Comparison of ENCODE assay signal across 1 cellular context in the genomic region with DNA sequence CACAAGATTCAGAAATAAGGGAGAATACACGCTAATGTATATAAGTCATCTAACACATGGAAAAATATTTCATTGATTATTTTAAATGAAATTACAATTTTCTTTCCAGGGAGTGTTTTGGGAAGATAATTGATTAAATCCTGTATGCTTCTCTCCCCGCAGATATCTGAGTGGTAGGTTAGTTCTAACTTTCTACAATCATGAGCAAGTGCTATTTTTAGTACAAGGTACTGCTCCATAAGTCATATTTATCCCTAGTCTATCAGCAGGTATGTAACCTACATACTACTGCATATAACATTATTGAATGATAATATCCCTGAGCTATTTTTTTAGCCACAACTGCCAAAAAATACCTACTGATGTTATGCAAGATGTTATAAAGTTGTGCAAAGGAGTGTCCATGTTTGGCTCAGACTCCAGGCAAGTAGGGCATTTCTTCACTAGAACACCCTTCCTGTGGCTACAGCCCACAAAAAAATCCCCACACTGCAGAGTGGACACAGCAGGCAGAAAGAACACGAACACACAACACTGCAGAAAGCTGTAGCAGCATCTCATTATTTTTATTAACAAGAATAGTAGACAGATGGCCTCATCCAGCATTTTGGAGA.
TF ChIP-seq lines count a peak whose summit lies in the region.

No MANE protein-coding gene starts in this region.

TF ChIP-seq in HepG2, 621 proteins besides CTCF, POLR2A, EP300 and RAD21 (continued from another document):
- TF ChIP-seq, protein P1, sequence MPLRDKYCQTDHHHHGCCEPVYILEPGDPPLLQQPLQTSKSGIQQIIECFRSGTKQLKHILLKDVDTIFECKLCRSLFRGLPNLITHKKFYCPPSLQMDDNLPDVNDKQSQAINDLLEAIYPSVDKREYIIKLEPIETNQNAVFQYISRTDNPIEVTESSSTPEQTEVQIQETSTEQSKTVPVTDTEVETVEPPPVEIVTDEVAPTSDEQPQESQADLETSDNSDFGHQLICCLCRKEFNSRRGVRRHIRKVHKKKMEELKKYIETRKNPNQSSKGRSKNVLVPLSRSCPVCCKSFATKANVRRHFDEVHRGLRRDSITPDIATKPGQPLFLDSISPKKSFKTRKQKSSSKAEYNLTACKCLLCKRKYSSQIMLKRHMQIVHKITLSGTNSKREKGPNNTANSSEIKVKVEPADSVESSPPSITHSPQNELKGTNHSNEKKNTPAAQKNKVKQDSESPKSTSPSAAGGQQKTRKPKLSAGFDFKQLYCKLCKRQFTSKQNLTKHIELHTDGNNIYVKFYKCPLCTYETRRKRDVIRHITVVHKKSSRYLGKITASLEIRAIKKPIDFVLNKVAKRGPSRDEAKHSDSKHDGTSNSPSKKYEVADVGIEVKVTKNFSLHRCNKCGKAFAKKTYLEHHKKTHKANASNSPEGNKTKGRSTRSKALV (CRISPR knock-in tag; IDR thresholded peaks at IDR 0.05), result 0 out of 2 replicates have a peak, but pooled peaks have one; percentile 1
- peak; percentile 58; the same call in 1 of the 2 replicates for TF ChIP-seq CEBPB (IDR thresholded peaks at IDR 0.05; ENCODE audit: borderline replicate concordance, low read depth, low read length)
- no peak for TF ChIP-seq NFKBIZ (CRISPR knock-in tag; IDR thresholded peaks at IDR 0.05)
- TF ChIP-seq TEAD2 (CRISPR knock-in tag; IDR thresholded peaks at IDR 0.05), result 0 out of 2 replicates have a peak, but pooled peaks have one; percentile 27
- no peak for TF ChIP-seq MEIS1 (CRISPR knock-in tag; IDR thresholded peaks at IDR 0.05; ENCODE audit: borderline replicate concordance)
- no peak for TF ChIP-seq ZNF496 (CRISPR knock-in tag; IDR thresholded peaks at IDR 0.05; ENCODE audit: insufficient replicate concordance)
- no peak for TF ChIP-seq NONO (IDR thresholded peaks at IDR 0.05)
- TF ChIP-seq NONO (CRISPR knock-in tag; conservative IDR thresholded peaks at IDR 0.05), result 0 out of 2 replicates have a peak, but pooled peaks have one; percentile 4
- no peak for TF ChIP-seq DPF2 (CRISPR knock-in tag; IDR thresholded peaks at IDR 0.05; ENCODE audit: borderline replicate concordance, low read depth)
- TF ChIP-seq GATA4 (IDR thresholded peaks at IDR 0.05; ENCODE audit: borderline replicate concordance, low read depth), result no peak
- TF ChIP-seq, protein P2, sequence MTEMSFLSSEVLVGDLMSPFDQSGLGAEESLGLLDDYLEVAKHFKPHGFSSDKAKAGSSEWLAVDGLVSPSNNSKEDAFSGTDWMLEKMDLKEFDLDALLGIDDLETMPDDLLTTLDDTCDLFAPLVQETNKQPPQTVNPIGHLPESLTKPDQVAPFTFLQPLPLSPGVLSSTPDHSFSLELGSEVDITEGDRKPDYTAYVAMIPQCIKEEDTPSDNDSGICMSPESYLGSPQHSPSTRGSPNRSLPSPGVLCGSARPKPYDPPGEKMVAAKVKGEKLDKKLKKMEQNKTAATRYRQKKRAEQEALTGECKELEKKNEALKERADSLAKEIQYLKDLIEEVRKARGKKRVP (CRISPR knock-in tag; IDR thresholded peaks at IDR 0.05), result 0 out of 4 replicates have a peak, but pooled peaks of 1 of the 2 experiments have one; percentile 16
- TF ChIP-seq ZNF749 (CRISPR knock-in tag; IDR thresholded peaks at IDR 0.05; ENCODE audit: borderline replicate concordance), result no peak
- TF ChIP-seq KLF12 (CRISPR knock-in tag; IDR thresholded peaks at IDR 0.05; ENCODE audit: borderline replicate concordance), result no peak
- TF ChIP-seq, protein P3, sequence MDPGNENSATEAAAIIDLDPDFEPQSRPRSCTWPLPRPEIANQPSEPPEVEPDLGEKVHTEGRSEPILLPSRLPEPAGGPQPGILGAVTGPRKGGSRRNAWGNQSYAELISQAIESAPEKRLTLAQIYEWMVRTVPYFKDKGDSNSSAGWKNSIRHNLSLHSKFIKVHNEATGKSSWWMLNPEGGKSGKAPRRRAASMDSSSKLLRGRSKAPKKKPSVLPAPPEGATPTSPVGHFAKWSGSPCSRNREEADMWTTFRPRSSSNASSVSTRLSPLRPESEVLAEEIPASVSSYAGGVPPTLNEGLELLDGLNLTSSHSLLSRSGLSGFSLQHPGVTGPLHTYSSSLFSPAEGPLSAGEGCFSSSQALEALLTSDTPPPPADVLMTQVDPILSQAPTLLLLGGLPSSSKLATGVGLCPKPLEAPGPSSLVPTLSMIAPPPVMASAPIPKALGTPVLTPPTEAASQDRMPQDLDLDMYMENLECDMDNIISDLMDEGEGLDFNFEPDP (CRISPR knock-in tag; conservative IDR thresholded peaks at IDR 0.05), result no peak
- TF ChIP-seq JUNB (CRISPR knock-in tag; IDR thresholded peaks at IDR 0.05; ENCODE audit: borderline replicate concordance), result 0 out of 2 replicates have a peak, but pooled peaks have one; percentile 13
- no peak for TF ChIP-seq MBD4 (IDR thresholded peaks at IDR 0.05; ENCODE audit: borderline replicate concordance, low read length)
- TF ChIP-seq, protein P4, sequence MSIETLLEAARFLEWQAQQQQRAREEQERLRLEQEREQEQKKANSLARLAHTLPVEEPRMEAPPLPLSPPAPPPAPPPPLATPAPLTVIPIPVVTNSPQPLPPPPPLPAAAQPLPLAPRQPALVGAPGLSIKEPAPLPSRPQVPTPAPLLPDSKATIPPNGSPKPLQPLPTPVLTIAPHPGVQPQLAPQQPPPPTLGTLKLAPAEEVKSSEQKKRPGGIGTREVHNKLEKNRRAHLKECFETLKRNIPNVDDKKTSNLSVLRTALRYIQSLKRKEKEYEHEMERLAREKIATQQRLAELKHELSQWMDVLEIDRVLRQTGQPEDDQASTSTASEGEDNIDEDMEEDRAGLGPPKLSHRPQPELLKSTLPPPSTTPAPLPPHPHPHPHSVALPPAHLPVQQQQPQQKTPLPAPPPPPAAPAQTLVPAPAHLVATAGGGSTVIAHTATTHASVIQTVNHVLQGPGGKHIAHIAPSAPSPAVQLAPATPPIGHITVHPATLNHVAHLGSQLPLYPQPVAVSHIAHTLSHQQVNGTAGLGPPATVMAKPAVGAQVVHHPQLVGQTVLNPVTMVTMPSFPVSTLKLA (IDR thresholded peaks at IDR 0.05), result 0 out of 2 replicates have a peak, but pooled peaks have one; percentile 2
TF ChIP-seq in HepG2: peak in this region for 8.
